In the genomic region with DNA sequence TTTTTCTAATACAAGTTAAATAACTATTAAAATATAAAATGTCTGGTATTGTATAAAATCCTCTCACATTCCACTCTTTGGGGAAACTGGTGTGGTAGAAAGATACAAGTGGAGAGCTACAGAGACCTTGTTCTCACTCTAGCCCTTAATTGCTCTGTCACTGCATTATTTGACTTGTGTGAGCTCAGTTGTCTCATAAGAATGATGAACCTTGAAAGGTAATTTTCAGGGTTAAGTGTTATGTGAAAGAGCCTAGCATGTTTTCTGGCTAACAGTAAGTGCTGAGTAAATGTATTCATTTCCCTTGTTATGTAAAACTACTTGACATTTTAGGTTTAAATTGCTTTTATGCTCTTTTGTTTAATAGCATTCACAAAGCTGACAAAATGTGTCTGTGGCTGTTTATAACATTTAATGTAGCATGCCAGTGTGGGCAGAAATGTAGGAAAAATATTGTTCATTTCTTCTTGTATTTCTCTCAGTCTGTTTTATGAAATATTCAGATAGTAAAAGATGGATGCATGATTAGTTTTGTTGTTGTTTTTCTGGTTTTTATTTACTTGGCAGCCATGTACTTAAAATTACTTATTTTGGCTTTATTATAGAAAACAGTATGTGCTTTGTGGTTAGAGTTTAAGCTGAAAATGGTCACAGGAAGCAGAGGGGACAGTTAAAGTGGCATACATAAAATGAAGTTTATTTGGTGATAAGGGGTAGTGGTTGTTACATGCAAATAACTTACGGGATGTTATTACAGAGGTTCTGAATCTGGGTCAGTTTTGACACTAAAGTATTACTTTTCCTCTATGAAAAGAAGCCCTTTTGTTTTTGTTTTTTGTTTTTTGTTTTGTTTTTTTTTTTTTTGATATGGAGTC, we compare ENCODE assay signal across 15 cellular contexts. TPM values are rescaled to one million over a fixed set of nuclear protein-coding genes. Genes with fewer than 3 reads are reported as not detected.
A peak's percentile ranks its signal among the peaks of the same experiment; 100 is the strongest.
DNase-seq lines count a peak whose midpoint lies in the region; ATAC-seq and TF ChIP-seq lines count a peak whose summit lies in the region.
"Had no signal": no experiment of that assay in that cellular context is flagged by ENCODE, and none has a peak within 500 bp of the region (broad histone marks: within the 10 kb centered on the region; RNA-seq: fewer than 3 reads in every experiment).

No MANE protein-coding gene starts in this region.

- DNase-seq in NCI-H345 (lab: John Stamatoyannopoulos, UW) (peak; percentile 10), NCI-H345 treated with DMSO at 0.1 percent for 48 hours (lab: John Stamatoyannopoulos, UW; ENCODE audit: unreplicated experiment) (no peak), OCI-M1 (lab: John Stamatoyannopoulos, UW) (peak; percentile 8), nephron progenitor cell (no peak), NCI-H2081 treated with DMSO at 0.1 percent for 48 hours (lab: John Stamatoyannopoulos, UW) (no peak)
- DNase-seq in activated CD4-positive, alpha-beta T cell treated with anti-CD3 and anti-CD28 coated beads, Interleukin-2, amount 10 ng/mL, durations not matched to agents 7 days and 5 days: no peak
- DNase-seq: amygdala; DMS153; effector CD4-positive, alpha-beta T cell; left cardiac atrium; MV-4-11; stimulated activated CD4-positive, alpha-beta T cell treated with anti-CD3 and anti-CD28 coated beads, Interleukin-12 subunit alpha, Interleukin-12 subunit beta, amount 100 ng/mL, for 4 hours had no signal

- peak; percentile 70 for ATAC-seq in HG03064 (IDR thresholded peaks at IDR 0.05; ENCODE audit: low read depth, unreplicated experiment)
- ATAC-seq in HG02571 (IDR thresholded peaks at IDR 0.05; ENCODE audit: unreplicated experiment): no peak
- ATAC-seq: A549, left cardiac atrium had no signal

- CTCF ChIA-PET in activated CD4-positive, alpha-beta T cell treated with anti-CD3 and anti-CD28 coated beads, Interleukin-2, amount 10 ng/mL, durations not matched to agents 7 days and 5 days (lab: Charles Lee): interaction anchor here (1.0 to 1.7 kb wide), 2 partner anchors 15 to 66 kb away, joined by 3 to 5 read pairs; no protein-coding TSS in a partner anchor

- peak overlapping the region; percentile 24 for H3K27ac Mint-ChIP-seq in nephron progenitor cell
- no peak overlapping the region for H3K27ac Mint-ChIP-seq in activated CD4-positive, alpha-beta T cell treated with anti-CD3 and anti-CD28 coated beads, Interleukin-2, amount 10 ng/mL, durations not matched to agents 7 days and 5 days

- H3K27me3 Mint-ChIP-seq in nephron progenitor cell (ENCODE audit: low read depth, poor library complexity): no peaks in the 10 kb centered on the region
- H3K27me3 Mint-ChIP-seq in activated CD4-positive, alpha-beta T cell treated with anti-CD3 and anti-CD28 coated beads, Interleukin-2, amount 10 ng/mL, durations not matched to agents 7 days and 5 days: no peaks in the 10 kb centered on the region

- peaks cover 11% of the 10 kb centered on the region for H3K9me3 Mint-ChIP-seq in nephron progenitor cell
- H3K9me3 Mint-ChIP-seq in activated CD4-positive, alpha-beta T cell treated with anti-CD3 and anti-CD28 coated beads, Interleukin-2, amount 10 ng/mL, durations not matched to agents 7 days and 5 days: no peaks in the 10 kb centered on the region

- H3K36me3 Mint-ChIP-seq in nephron progenitor cell (ENCODE audit: low read depth): peaks cover 30% of the 10 kb centered on the region
- peaks cover 13% of the 10 kb centered on the region for H3K36me3 Mint-ChIP-seq in activated CD4-positive, alpha-beta T cell treated with anti-CD3 and anti-CD28 coated beads, Interleukin-2, amount 10 ng/mL, durations not matched to agents 7 days and 5 days (ENCODE audit: low read depth)

- H3K4me1 Mint-ChIP-seq in nephron progenitor cell: no peaks in the 10 kb centered on the region
- H3K4me1 Mint-ChIP-seq in activated CD4-positive, alpha-beta T cell treated with anti-CD3 and anti-CD28 coated beads, Interleukin-2, amount 10 ng/mL, durations not matched to agents 7 days and 5 days: peaks cover 7% of the 10 kb centered on the region

- no peak for TF ChIP-seq CTCF in nephron progenitor cell (IDR thresholded peaks at IDR 0.05)

- no peak overlapping the region for H3K4me3 Mint-ChIP-seq in nephron progenitor cell
- H3K4me3 Mint-ChIP-seq in activated CD4-positive, alpha-beta T cell treated with anti-CD3 and anti-CD28 coated beads, Interleukin-2, amount 10 ng/mL, durations not matched to agents 7 days and 5 days: no peak overlapping the region

- POLR2A ChIA-PET in activated CD4-positive, alpha-beta T cell treated with anti-CD3 and anti-CD28 coated beads, Interleukin-2, amount 10 ng/mL, durations not matched to agents 7 days and 5 days (lab: Charles Lee): no interaction called here

RNA-seq across cellular contexts. Expression of a gene that starts 29.2 kb away (rescaled TPM):
- total RNA-seq in activated CD4-positive, alpha-beta T cell treated with anti-CD3 and anti-CD28 coated beads, Interleukin-2, amount 10 ng/mL, durations not matched to agents 7 days and 5 days: 10 to 100 TPM; 58.8 to 96.5 TPM

Comparison
In these comparisons a context has a peak if more than half of its experiments do, and no peak if none do; other contexts are left out.
1. DNase-seq: peak in NCI-H345 (single experiment) and OCI-M1 (single experiment); none in NCI-H345 treated with DMSO at 0.1 percent for 48 hours (single experiment), nephron progenitor cell (single experiment), NCI-H2081 treated with DMSO at 0.1 percent for 48 hours (single experiment) and activated CD4-positive, alpha-beta T cell treated with anti-CD3 and anti-CD28 coated beads, Interleukin-2, amount 10 ng/mL, durations not matched to agents 7 days and 5 days (single experiment).